ENCODE assay signal across 1 cellular context in genomic region chr11:69683764-69684333, GRCh38.
A peak's percentile ranks its signal among the peaks of the same experiment; 100 is the strongest.
TF ChIP-seq lines count a peak whose summit lies in the region.

No MANE protein-coding gene starts in this region.

TF ChIP-seq in HepG2, 621 proteins besides CTCF, POLR2A, EP300 and RAD21 (continues in another document):
- TF ChIP-seq ZMYM2 (CRISPR knock-in tag; IDR thresholded peaks at IDR 0.05): peak; percentile 50
- no peak for TF ChIP-seq EEA1 (CRISPR knock-in tag; IDR thresholded peaks at IDR 0.05; ENCODE audit: borderline replicate concordance)
- TF ChIP-seq ATF7 (IDR thresholded peaks at IDR 0.05): no peak
- no peak for TF ChIP-seq ATF7 (CRISPR knock-in tag; IDR thresholded peaks at IDR 0.05)
- TF ChIP-seq ZBTB37 (CRISPR knock-in tag; IDR thresholded peaks at IDR 0.05): peak; percentile 98
- TF ChIP-seq SMC3 (IDR thresholded peaks at IDR 0.05; ENCODE audit: low read length): peak; percentile 46; the same call in 1 of the 2 replicates
- peak; percentile 93 for TF ChIP-seq ZMYM3 (CRISPR knock-in tag; IDR thresholded peaks at IDR 0.05)
- no peak for TF ChIP-seq NFYB (CRISPR knock-in tag; IDR thresholded peaks at IDR 0.05)
- peak; percentile 67 for TF ChIP-seq RXRA (CRISPR knock-in tag; IDR thresholded peaks at IDR 0.05)
- TF ChIP-seq TEAD3 (CRISPR knock-in tag; optimal IDR thresholded peaks at IDR 0.05; ENCODE audit: borderline replicate concordance): peak; percentile 36
- 0 out of 2 replicates have a peak, but pooled peaks have one; percentile 39 for TF ChIP-seq ZMYM4 (CRISPR knock-in tag; IDR thresholded peaks at IDR 0.05)
- TF ChIP-seq ELF1 (CRISPR knock-in tag; IDR thresholded peaks at IDR 0.05): peak; percentile 53; the same call in 1 of the 2 replicates
- TF ChIP-seq HDAC1 (CRISPR knock-in tag; IDR thresholded peaks at IDR 0.05): peak; percentile 60; the same call in 1 of the 2 replicates
- peak; percentile 48; the same call in 1 of the 2 replicates for TF ChIP-seq REPIN1 (CRISPR knock-in tag; IDR thresholded peaks at IDR 0.05; ENCODE audit: borderline replicate concordance, low read depth)
- no peak for TF ChIP-seq SOX6 (IDR thresholded peaks at IDR 0.05)
- peak; percentile 29; the same call in 1 of the 2 replicates for TF ChIP-seq SOX6 (CRISPR knock-in tag; IDR thresholded peaks at IDR 0.05)
- no peak for TF ChIP-seq ZNF569 (CRISPR knock-in tag; IDR thresholded peaks at IDR 0.05; ENCODE audit: borderline replicate concordance)
- peak; percentile 72 for TF ChIP-seq BCL6 (CRISPR knock-in tag; IDR thresholded peaks at IDR 0.05)
- TF ChIP-seq NFE2L2 (IDR thresholded peaks at IDR 0.05; ENCODE audit: low read length): no peak
- no peak for TF ChIP-seq NONO (IDR thresholded peaks at IDR 0.05)
- TF ChIP-seq NONO (CRISPR knock-in tag; conservative IDR thresholded peaks at IDR 0.05): peak; percentile 53; the same call in 1 of the 2 replicates
- 0 out of 2 replicates have a peak, but pooled peaks have one; percentile 21 for TF ChIP-seq SP4 (CRISPR knock-in tag; IDR thresholded peaks at IDR 0.05)
- TF ChIP-seq ARID5B (CRISPR knock-in tag; IDR thresholded peaks at IDR 0.05): 0 out of 2 replicates have a peak, but pooled peaks have one; percentile 16
- TF ChIP-seq SALL1 (CRISPR knock-in tag; IDR thresholded peaks at IDR 0.05): peak; percentile 72
- no peak for TF ChIP-seq SRF (IDR thresholded peaks at IDR 0.05; ENCODE audit: low read depth, low read length)
- TF ChIP-seq ZNF407 (CRISPR knock-in tag; IDR thresholded peaks at IDR 0.05; ENCODE audit: not compliant biosample characterization): peak; percentile 53
- 0 out of 2 replicates have a peak, but pooled peaks have one; percentile 26 for TF ChIP-seq DRAP1 (CRISPR knock-in tag; IDR thresholded peaks at IDR 0.05)
- TF ChIP-seq LCORL (IDR thresholded peaks at IDR 0.05): 0 out of 2 replicates have a peak, but pooled peaks have one; percentile 38
- peak; percentile 93 for TF ChIP-seq LCORL (CRISPR knock-in tag; IDR thresholded peaks at IDR 0.05)
- no peak for TF ChIP-seq DPF2 (CRISPR knock-in tag; IDR thresholded peaks at IDR 0.05; ENCODE audit: borderline replicate concordance, low read depth)
- no peak for TF ChIP-seq NR2F6 (IDR thresholded peaks at IDR 0.05)
- TF ChIP-seq NR2F6 (CRISPR knock-in tag; IDR thresholded peaks at IDR 0.05): peak; percentile 30; the same call in 1 of the 2 replicates
- peak; percentile 41; the same call in 1 of the 2 replicates for TF ChIP-seq KDM5B (CRISPR knock-in tag; IDR thresholded peaks at IDR 0.05; ENCODE audit: borderline replicate concordance)
- TF ChIP-seq FOXO1 (CRISPR knock-in tag; IDR thresholded peaks at IDR 0.05): peak; percentile 73; the same call in 1 of the 2 replicates
- 0 out of 2 replicates have a peak, but pooled peaks have one; percentile 20 for TF ChIP-seq ATF2 (CRISPR knock-in tag; IDR thresholded peaks at IDR 0.05)
- peak; percentile 98 for TF ChIP-seq ZNF3 (CRISPR knock-in tag; IDR thresholded peaks at IDR 0.05)
- TF ChIP-seq ZNF501 (CRISPR knock-in tag; IDR thresholded peaks at IDR 0.05): peak; percentile 57
- TF ChIP-seq ZNF788 (CRISPR knock-in tag; IDR thresholded peaks at IDR 0.05; ENCODE audit: borderline replicate concordance): peak; percentile 50; the same call in 1 of the 2 replicates
- peak; percentile 72 for TF ChIP-seq PAXIP1 (CRISPR knock-in tag; conservative IDR thresholded peaks at IDR 0.05)
- 0 out of 2 replicates have a peak, but pooled peaks have one; percentile 29 for TF ChIP-seq HINFP (CRISPR knock-in tag; IDR thresholded peaks at IDR 0.05; ENCODE audit: low read depth)
- no peak for TF ChIP-seq MAZ (IDR thresholded peaks at IDR 0.05; ENCODE audit: borderline replicate concordance, low read depth, low read length)
- peak; percentile 27; the same call in 1 of the 2 replicates for TF ChIP-seq MAZ (CRISPR knock-in tag; IDR thresholded peaks at IDR 0.05; ENCODE audit: low read depth)
- no peak for TF ChIP-seq ZNF260 (CRISPR knock-in tag; IDR thresholded peaks at IDR 0.05; ENCODE audit: borderline replicate concordance, low read depth)
- peak; percentile 45; the same call in 1 of the 2 replicates for TF ChIP-seq KDM2A (CRISPR knock-in tag; IDR thresholded peaks at IDR 0.05; ENCODE audit: borderline replicate concordance, low read depth)
- 0 out of 2 replicates have a peak, but pooled peaks have one; percentile 15 for TF ChIP-seq HMG20A (CRISPR knock-in tag; IDR thresholded peaks at IDR 0.05; ENCODE audit: borderline replicate concordance)
